In genomic region chr3:40464339-40465110, GRCh38 we compare ENCODE assay signal across 1 cellular context.
TF ChIP-seq lines count a peak whose summit lies in the region.

No MANE protein-coding gene starts in this region.

TF ChIP-seq in GM12878, 131 proteins besides CTCF, POLR2A, EP300 and RAD21:
- peak; percentile 59; the same call in 1 of the 2 replicates for TF ChIP-seq POLR2AphosphoS5 (IDR thresholded peaks at IDR 0.05; ENCODE audit: low read length)
- peak; percentile 9; the same call in 1 of the 3 replicates for TF ChIP-seq POU2F2 (IDR thresholded peaks at IDR 0.05; ENCODE audit: borderline replicate concordance, low read depth, low read length)
- no peak for TF ChIP-seq JUNB (IDR thresholded peaks at IDR 0.05)
